12 cellular contexts compared by ENCODE assay signal in genomic region chr22:31244044-31244942, GRCh38. TPM values are rescaled to one million over a fixed set of nuclear protein-coding genes. Genes with fewer than 3 reads are reported as not detected.
DNase-seq lines count a peak whose midpoint lies in the region; ATAC-seq, FAIRE-seq and TF ChIP-seq lines count a peak whose summit lies in the region.
"Had no signal": no experiment of that assay in that cellular context is flagged by ENCODE, and none has a peak within 500 bp of the region (broad histone marks: within the 10 kb centered on the region; RNA-seq: fewer than 3 reads in every experiment).

No MANE protein-coding gene starts in this region.

- H3K27ac Mint-ChIP-seq in activated CD8-positive, alpha-beta memory T cell treated with anti-CD3 and anti-CD28 coated beads, Interleukin-2, amount 10 ng/mL, durations not matched to agents 7 days and 5 days = peak overlapping the region; percentile 53
- H3K27ac Mint-ChIP-seq: activated CD8-positive, alpha-beta T cell treated with anti-CD3 and anti-CD28 coated beads for 36 hours had no signal

- peak; percentile 87 for FAIRE-seq in keratinocyte (lab: Jason Lieb, UNC)

- H3K4me3 ChIP-seq in keratinocyte (ENCODE audit: control insufficient read depth in 2 of 3, extremely low read depth in 1 of 3, insufficient read depth in 2 of 3, low read depth in 1 of 3, low read length in 3 of 3) = peak overlapping the region in 2 of 3 experiments; percentile 59 to 73
- H3K4me3 ChIP-seq in upper lobe of right lung = no peak overlapping the region
- no peak overlapping the region for H3K4me3 ChIP-seq in Peyer's patch
- H3K4me3 ChIP-seq: BLaER1, heart right ventricle had no signal

- intact Hi-C loops in upper lobe of right lung (cut with DNase I) = no loop called here

- no peaks in the 10 kb centered on the region for H3K9me3 Mint-ChIP-seq in activated CD8-positive, alpha-beta memory T cell treated with anti-CD3 and anti-CD28 coated beads, Interleukin-2, amount 10 ng/mL, durations not matched to agents 7 days and 5 days (ENCODE audit: low read depth)
- H3K9me3 Mint-ChIP-seq: activated CD8-positive, alpha-beta T cell treated with anti-CD3 and anti-CD28 coated beads for 36 hours had no signal

- TF ChIP-seq CTCF in keratinocyte (optimal IDR thresholded peaks at IDR 0.05 in 1 of 3, IDR thresholded peaks at IDR 0.05 in 1 of 3, conservative IDR thresholded peaks at IDR 0.05 in 1 of 3; ENCODE audit: extremely low read depth in 1 of 3, insufficient read depth in 2 of 3, low read length in 3 of 3) = no peak
- no peak for TF ChIP-seq CTCF in upper lobe of right lung (IDR thresholded peaks at IDR 0.05)
- TF ChIP-seq CTCF in Peyer's patch (IDR thresholded peaks at IDR 0.05) = no peak

- H3K9me3 ChIP-seq in keratinocyte (ENCODE audit: control insufficient read depth, low read depth, low read length) (no peaks in the 10 kb centered on the region), upper lobe of right lung (no peaks in the 10 kb centered on the region), Peyer's patch (no peaks in the 10 kb centered on the region)
- H3K9me3 ChIP-seq: BLaER1, heart right ventricle had no signal

- dilution Hi-C loops in keratinocyte (cut with MboI; ENCODE audit: extremely low pct_ligation_motif_present, low sequenced_read_pairs) = no loop called here

- peak overlapping the region; percentile 63 for H3K9ac ChIP-seq in keratinocyte (ENCODE audit: control insufficient read depth, extremely low read depth, insufficient read depth, low read length)
- H3K9ac ChIP-seq: BLaER1 had no signal

- TF ChIP-seq POLR2A in Peyer's patch (IDR thresholded peaks at IDR 0.05) = no peak

- H3K9me1 ChIP-seq in keratinocyte (ENCODE audit: control insufficient read depth, extremely low read depth, insufficient read depth, low read length) = no peaks in the 10 kb centered on the region

- DNase-seq in activated CD8-positive, alpha-beta memory T cell treated with anti-CD3 and anti-CD28 coated beads, Interleukin-2, amount 10 ng/mL, durations not matched to agents 7 days and 5 days = no peak
- DNase-seq in activated CD8-positive, alpha-beta memory T cell treated with anti-CD3 and anti-CD28 coated beads for 24 hours = no peak
- DNase-seq in astrocyte of the hippocampus (ENCODE audit: low read depth, low spot score) = peak; percentile 97
- no peak for DNase-seq in keratinocyte (ENCODE audit: low read depth, low spot score)
- no peak for DNase-seq in upper lobe of right lung
- DNase-seq in Peyer's patch = no peak
- no peak for DNase-seq in cerebellum (ENCODE audit: low spot score)
- DNase-seq: activated CD8-positive, alpha-beta T cell treated with anti-CD3 and anti-CD28 coated beads for 36 hours; heart right ventricle; NCI-H146 had no signal

- H3K4me3 Mint-ChIP-seq in activated CD8-positive, alpha-beta memory T cell treated with anti-CD3 and anti-CD28 coated beads, Interleukin-2, amount 10 ng/mL, durations not matched to agents 7 days and 5 days = no peak overlapping the region
- H3K4me3 Mint-ChIP-seq: activated CD8-positive, alpha-beta T cell treated with anti-CD3 and anti-CD28 coated beads for 36 hours had no signal

- no peaks in the 10 kb centered on the region for H3K27me3 ChIP-seq in keratinocyte (ENCODE audit: control insufficient read depth, extremely low read depth, insufficient read depth, low read length)
- no peaks in the 10 kb centered on the region for H3K27me3 ChIP-seq in upper lobe of right lung
- no peaks in the 10 kb centered on the region for H3K27me3 ChIP-seq in Peyer's patch
- H3K27me3 ChIP-seq: BLaER1, heart right ventricle had no signal

- peaks cover 15% of the 10 kb centered on the region for H3K79me2 ChIP-seq in keratinocyte (ENCODE audit: control insufficient read depth, insufficient read depth, low read length)

- peaks cover 38% of the 10 kb centered on the region for H3K4me1 Mint-ChIP-seq in activated CD8-positive, alpha-beta memory T cell treated with anti-CD3 and anti-CD28 coated beads, Interleukin-2, amount 10 ng/mL, durations not matched to agents 7 days and 5 days

- CTCF ChIA-PET in activated CD8-positive, alpha-beta memory T cell treated with anti-CD3 and anti-CD28 coated beads, Interleukin-2, amount 10 ng/mL, durations not matched to agents 7 days and 5 days (lab: Charles Lee) = interaction anchor here (0.8 to 1.2 kb wide), 4 partner anchors 12 to 32 kb away, joined by 3 to 7 read pairs (median 4); no protein-coding TSS in a partner anchor

- H3K27ac ChIP-seq in keratinocyte (ENCODE audit: control insufficient read depth, insufficient read depth, low read length) (peak overlapping the region; percentile 78), upper lobe of right lung (peak overlapping the region; percentile 17), Peyer's patch (peak overlapping the region in 1 of 4 donors; percentile 2)
- H3K27ac ChIP-seq: BLaER1 had no signal

- no peak for ATAC-seq in activated CD8-positive, alpha-beta memory T cell treated with anti-CD3 and anti-CD28 coated beads, Interleukin-2, amount 10 ng/mL, durations not matched to agents 7 days and 5 days
- ATAC-seq in upper lobe of right lung = peak; percentile 15
- ATAC-seq in HG03135 (IDR thresholded peaks at IDR 0.05; ENCODE audit: unreplicated experiment) = no peak
- ATAC-seq: activated CD8-positive, alpha-beta T cell treated with anti-CD3 and anti-CD28 coated beads for 36 hours; heart right ventricle had no signal

- H3K36me3 ChIP-seq in keratinocyte (ENCODE audit: control insufficient read depth in 2 of 2, extremely low read depth in 1 of 2, insufficient read depth in 2 of 2, low read length in 2 of 2) = peaks cover 0 to 3% of the 10 kb centered on the region in 2 experiments
- H3K36me3 ChIP-seq in upper lobe of right lung = no peaks in the 10 kb centered on the region
- no peaks in the 10 kb centered on the region for H3K36me3 ChIP-seq in Peyer's patch

- H3K4me1 ChIP-seq in keratinocyte (ENCODE audit: control insufficient read depth, extremely low read depth, insufficient read depth, low read length) (peaks cover 40% of the 10 kb centered on the region), upper lobe of right lung (peaks cover 23% of the 10 kb centered on the region), Peyer's patch (peaks cover 0 to 34% (median 9%) of the 10 kb centered on the region in 4 donors)

- H3K4me2 ChIP-seq in keratinocyte (ENCODE audit: control insufficient read depth, extremely low read depth, insufficient read depth, low read depth, low read length) = peak overlapping the region; percentile 94
- H3K4me2 ChIP-seq: BLaER1 had no signal

- H4K20me1 ChIP-seq in keratinocyte (ENCODE audit: control insufficient read depth, extremely low read depth, insufficient read depth, low read length) = no peaks in the 10 kb centered on the region

- H3K27me3 Mint-ChIP-seq in activated CD8-positive, alpha-beta memory T cell treated with anti-CD3 and anti-CD28 coated beads, Interleukin-2, amount 10 ng/mL, durations not matched to agents 7 days and 5 days = no peaks in the 10 kb centered on the region
- H3K27me3 Mint-ChIP-seq: activated CD8-positive, alpha-beta T cell treated with anti-CD3 and anti-CD28 coated beads for 36 hours had no signal

- H3K36me3 Mint-ChIP-seq in activated CD8-positive, alpha-beta memory T cell treated with anti-CD3 and anti-CD28 coated beads, Interleukin-2, amount 10 ng/mL, durations not matched to agents 7 days and 5 days = peaks cover 4% of the 10 kb centered on the region

- no peak overlapping the region for H2AFZ ChIP-seq in keratinocyte (ENCODE audit: control insufficient read depth, low read length)

RNA-seq across cellular contexts. Expression of gene LIMK2, which starts 32.2 kb away (rescaled TPM):
- total RNA-seq in activated CD8-positive, alpha-beta memory T cell treated with anti-CD3 and anti-CD28 coated beads, Interleukin-2, amount 10 ng/mL, durations not matched to agents 7 days and 5 days = 10 to 100 TPM; 32.2 to 47.3 TPM
- 28.8 to 56.3 TPM (median 42.6 TPM) in 3 replicates for polyA plus RNA-seq in keratinocyte
- 118 TPM for polyA plus RNA-seq in keratinocyte (2011; ENCODE audit: low read depth)
- 49.1 and 67.7 TPM in 2 replicates for polyA plus RNA-seq in keratinocyte (2011; cell fraction: cytosol; rRNA removed)
- 166 and 190 TPM in 2 replicates for polyA plus RNA-seq in keratinocyte (2011; cell fraction: nucleus; rRNA removed)
- polyA plus RNA-seq in keratinocyte (2012; ENCODE audit: low replicate concordance) = 97.8 and 136 TPM in 2 replicates
- polyA minus RNA-seq in keratinocyte = 62.9 to 141 TPM (median 89.5 TPM) in 3 replicates
- 27.8 TPM for polyA minus RNA-seq in keratinocyte (2011; cell fraction: cytosol; rRNA and poly(A)+ RNA removed)
- polyA minus RNA-seq in keratinocyte (2011; cell fraction: nucleus; rRNA and poly(A)+ RNA removed) = 91.0 and 121 TPM in 2 replicates
- total RNA-seq in upper lobe of right lung = 63.0 TPM
- total RNA-seq in Peyer's patch = 100 to 1,000 TPM; 106 to 256 (median 139) TPM
- 30.6 TPM for total RNA-seq in cerebellum

RNA-seq across cellular contexts. Expression of gene PIK3IP1, which starts 48.0 kb away (rescaled TPM):
- total RNA-seq in activated CD8-positive, alpha-beta memory T cell treated with anti-CD3 and anti-CD28 coated beads, Interleukin-2, amount 10 ng/mL, durations not matched to agents 7 days and 5 days = 10 to 100 TPM; 11.0 to 15.7 TPM
- 13.3 to 25.6 TPM (median 13.9 TPM) in 3 replicates for polyA plus RNA-seq in keratinocyte
- polyA plus RNA-seq in keratinocyte (2011; ENCODE audit: low read depth) = 26.2 TPM
- polyA plus RNA-seq in keratinocyte (2011; cell fraction: cytosol; rRNA removed) = 7.2 and 9.9 TPM in 2 replicates
- 33.1 and 36.3 TPM in 2 replicates for polyA plus RNA-seq in keratinocyte (2011; cell fraction: nucleus; rRNA removed)
- 11.0 and 34.9 TPM in 2 replicates for polyA plus RNA-seq in keratinocyte (2012; ENCODE audit: low replicate concordance)
- polyA minus RNA-seq in keratinocyte = 6.2 to 25.4 TPM (median 10.1 TPM) in 3 replicates
- polyA minus RNA-seq in keratinocyte (2011; cell fraction: cytosol; rRNA and poly(A)+ RNA removed) = 22.3 TPM
- polyA minus RNA-seq in keratinocyte (2011; cell fraction: nucleus; rRNA and poly(A)+ RNA removed) = 37.1 and 42.4 TPM in 2 replicates
- total RNA-seq in upper lobe of right lung (56.4 TPM), Peyer's patch (10 to 100 TPM; 23.7 to 60.2 (median 30.7) TPM), cerebellum (11.2 TPM)

Comparison
In these comparisons a context has a peak if more than half of its experiments do, and no peak if none do; other contexts are left out.
1. H3K4me3 ChIP-seq: peak in keratinocyte (2 of 3); none in upper lobe of right lung (single experiment) and Peyer's patch (0 of 4).